ENCODE assay signal across 10 cellular contexts in the genomic region with DNA sequence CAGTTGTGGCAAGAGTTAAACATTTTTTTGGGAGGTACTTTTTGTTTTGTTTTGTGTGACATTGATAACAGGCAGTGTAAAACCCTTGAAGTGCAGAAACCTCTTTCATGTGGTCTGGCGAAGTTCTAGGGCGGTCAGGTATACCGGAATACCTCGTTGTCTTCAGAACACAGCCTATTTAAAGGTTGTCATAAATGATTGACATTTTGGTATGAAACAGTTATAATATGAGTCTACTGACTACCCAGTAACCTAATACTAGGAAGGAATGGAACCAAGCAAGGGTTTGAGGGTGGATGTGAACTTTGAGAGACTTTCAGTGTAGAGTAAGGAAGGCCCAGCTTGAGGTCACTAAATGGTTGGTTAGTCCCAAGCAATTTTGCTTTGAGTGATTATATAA. TPM values are rescaled to one million over a fixed set of nuclear protein-coding genes. Genes with fewer than 3 reads are reported as not detected.
DNase-seq lines count a peak whose midpoint lies in the region; ATAC-seq and TF ChIP-seq lines count a peak whose summit lies in the region.
"Had no signal": no experiment of that assay in that cellular context is flagged by ENCODE, and none has a peak within 500 bp of the region (broad histone marks: within the 10 kb centered on the region; RNA-seq: fewer than 3 reads in every experiment).

No MANE protein-coding gene starts in this region.

- no peak overlapping the region for H3K4me3 ChIP-seq in Peyer's patch
- H3K4me3 ChIP-seq: esophagus muscularis mucosa had no signal

- ATAC-seq in GM21619 (IDR thresholded peaks at IDR 0.05; ENCODE audit: unreplicated experiment) = peak; percentile 96
- ATAC-seq in activated naive CD8-positive, alpha-beta T cell treated with anti-CD3 and anti-CD28 coated beads, Interleukin-2, amount 10 ng/mL, durations not matched to agents 7 days and 5 days (ENCODE audit: low read depth) = peak; percentile 93
- peak; percentile 99 for ATAC-seq in stimulated activated naive CD8-positive, alpha-beta T cell treated with anti-CD3 and anti-CD28 coated beads, Interleukin-15, amount 100 ng/mL, for 72 hours

- H3K27me3 ChIP-seq in Peyer's patch = no peaks in the 10 kb centered on the region
- H3K27me3 ChIP-seq: esophagus muscularis mucosa, neutrophil had no signal

- POLR2A ChIA-PET in activated naive CD8-positive, alpha-beta T cell treated with anti-CD3 and anti-CD28 coated beads, Interleukin-2, amount 10 ng/mL, durations not matched to agents 7 days and 5 days (lab: Charles Lee) = interaction anchor here (0.6 to 1.2 kb wide), 2 partner anchors 39 to 66 kb away, joined by 3 to 4 read pairs; no protein-coding TSS in a partner anchor

- H3K27me3 Mint-ChIP-seq in activated naive CD8-positive, alpha-beta T cell treated with anti-CD3 and anti-CD28 coated beads, Interleukin-2, amount 10 ng/mL, durations not matched to agents 7 days and 5 days = no peaks in the 10 kb centered on the region
- no peaks in the 10 kb centered on the region for H3K27me3 Mint-ChIP-seq in stimulated activated naive CD8-positive, alpha-beta T cell treated with anti-CD3 and anti-CD28 coated beads, Interleukin-15, amount 100 ng/mL, for 72 hours

- no peak for TF ChIP-seq CTCF in Peyer's patch (IDR thresholded peaks at IDR 0.05)

- peak overlapping the region; percentile 72 for H3K4me3 Mint-ChIP-seq in activated naive CD8-positive, alpha-beta T cell treated with anti-CD3 and anti-CD28 coated beads, Interleukin-2, amount 10 ng/mL, durations not matched to agents 7 days and 5 days
- peak overlapping the region; percentile 32 to 51 for H3K4me3 Mint-ChIP-seq in stimulated activated naive CD8-positive, alpha-beta T cell treated with anti-CD3 and anti-CD28 coated beads, Interleukin-15, amount 100 ng/mL, for 72 hours

- no peaks in the 10 kb centered on the region for H3K4me1 ChIP-seq in Peyer's patch
- H3K4me1 ChIP-seq: esophagus muscularis mucosa had no signal

- peaks cover 19% of the 10 kb centered on the region for H3K4me1 Mint-ChIP-seq in activated naive CD8-positive, alpha-beta T cell treated with anti-CD3 and anti-CD28 coated beads, Interleukin-2, amount 10 ng/mL, durations not matched to agents 7 days and 5 days
- peaks cover 59% of the 10 kb centered on the region for H3K4me1 Mint-ChIP-seq in stimulated activated naive CD8-positive, alpha-beta T cell treated with anti-CD3 and anti-CD28 coated beads, Interleukin-15, amount 100 ng/mL, for 72 hours

- peak in 2 of 3 donors; percentile 51 to 74 for DNase-seq in Peyer's patch
- peak; percentile 37 for DNase-seq in activated naive CD8-positive, alpha-beta T cell treated with anti-CD3 and anti-CD28 coated beads, Interleukin-2, amount 10 ng/mL, durations not matched to agents 7 days and 5 days
- peak; percentile 62 to 83 for DNase-seq in stimulated activated naive CD8-positive, alpha-beta T cell treated with anti-CD3 and anti-CD28 coated beads, Interleukin-15, amount 100 ng/mL, for 72 hours
- DNase-seq in cerebellar cortex (ENCODE audit: low spot score) = no peak
- DNase-seq in cerebellum (ENCODE audit: low spot score) = no peak
- DNase-seq in midbrain (lab: John Stamatoyannopoulos, UW) = no peak
- DNase-seq: SHP77 treated with DMSO at 0.1 percent for 48 hours had no signal

- H3K27ac Mint-ChIP-seq in activated naive CD8-positive, alpha-beta T cell treated with anti-CD3 and anti-CD28 coated beads, Interleukin-2, amount 10 ng/mL, durations not matched to agents 7 days and 5 days = peak overlapping the region; percentile 83
- no peak overlapping the region for H3K27ac Mint-ChIP-seq in stimulated activated naive CD8-positive, alpha-beta T cell treated with anti-CD3 and anti-CD28 coated beads, Interleukin-15, amount 100 ng/mL, for 72 hours

- no peak for TF ChIP-seq POLR2A in Peyer's patch (IDR thresholded peaks at IDR 0.05)

- peaks cover 1% of the 10 kb centered on the region for H3K9me3 Mint-ChIP-seq in activated naive CD8-positive, alpha-beta T cell treated with anti-CD3 and anti-CD28 coated beads, Interleukin-2, amount 10 ng/mL, durations not matched to agents 7 days and 5 days
- peaks cover 0 to 4% of the 10 kb centered on the region in 2 donors for H3K9me3 Mint-ChIP-seq in stimulated activated naive CD8-positive, alpha-beta T cell treated with anti-CD3 and anti-CD28 coated beads, Interleukin-15, amount 100 ng/mL, for 72 hours

- H3K27ac ChIP-seq in Peyer's patch = peak overlapping the region in 1 of 4 donors; percentile 3
- H3K27ac ChIP-seq: esophagus muscularis mucosa, neutrophil had no signal

- no peaks in the 10 kb centered on the region for H3K9me3 ChIP-seq in Peyer's patch
- H3K9me3 ChIP-seq: esophagus muscularis mucosa, neutrophil had no signal

- peaks cover 32% of the 10 kb centered on the region for H3K36me3 Mint-ChIP-seq in activated naive CD8-positive, alpha-beta T cell treated with anti-CD3 and anti-CD28 coated beads, Interleukin-2, amount 10 ng/mL, durations not matched to agents 7 days and 5 days

- peaks cover 0 to 11% (median 0%) of the 10 kb centered on the region in 3 donors for H3K36me3 ChIP-seq in Peyer's patch
- H3K36me3 ChIP-seq: neutrophil had no signal

RNA-seq across cellular contexts. Expression of a gene that starts 40.5 kb away (rescaled TPM):
- 100 to 1,000 TPM; 142 to 153 (median 153) TPM for total RNA-seq in Peyer's patch
- 10 to 100 TPM; 24.5 to 27.2 TPM for total RNA-seq in activated naive CD8-positive, alpha-beta T cell treated with anti-CD3 and anti-CD28 coated beads, Interleukin-2, amount 10 ng/mL, durations not matched to agents 7 days and 5 days
- 37.6 TPM for total RNA-seq in cerebellum

RNA-seq across cellular contexts. Expression of a gene that starts 57.8 kb away (rescaled TPM):
- total RNA-seq in Peyer's patch = 10 to 100 TPM; 25.6 to 64.8 (median 43.2) TPM
- total RNA-seq in activated naive CD8-positive, alpha-beta T cell treated with anti-CD3 and anti-CD28 coated beads, Interleukin-2, amount 10 ng/mL, durations not matched to agents 7 days and 5 days = 10 to 100 TPM; 37.7 to 43.8 TPM
- total RNA-seq in cerebellum = 51.4 TPM

Comparison
In these comparisons a context has a peak if more than half of its experiments do, and no peak if none do; other contexts are left out.
1. DNase-seq: peak in Peyer's patch (2 of 3), activated naive CD8-positive, alpha-beta T cell treated with anti-CD3 and anti-CD28 coated beads, Interleukin-2, amount 10 ng/mL, durations not matched to agents 7 days and 5 days (single experiment) and stimulated activated naive CD8-positive, alpha-beta T cell treated with anti-CD3 and anti-CD28 coated beads, Interleukin-15, amount 100 ng/mL, for 72 hours (2 of 2); none in cerebellar cortex (single experiment), cerebellum (single experiment) and midbrain (single experiment).
2. Peak in every context shown above with its lines, with median percentiles within 50 percentile points of each other: ATAC-seq.